ENCODE assay signal across 11 cellular contexts in the genomic region with DNA sequence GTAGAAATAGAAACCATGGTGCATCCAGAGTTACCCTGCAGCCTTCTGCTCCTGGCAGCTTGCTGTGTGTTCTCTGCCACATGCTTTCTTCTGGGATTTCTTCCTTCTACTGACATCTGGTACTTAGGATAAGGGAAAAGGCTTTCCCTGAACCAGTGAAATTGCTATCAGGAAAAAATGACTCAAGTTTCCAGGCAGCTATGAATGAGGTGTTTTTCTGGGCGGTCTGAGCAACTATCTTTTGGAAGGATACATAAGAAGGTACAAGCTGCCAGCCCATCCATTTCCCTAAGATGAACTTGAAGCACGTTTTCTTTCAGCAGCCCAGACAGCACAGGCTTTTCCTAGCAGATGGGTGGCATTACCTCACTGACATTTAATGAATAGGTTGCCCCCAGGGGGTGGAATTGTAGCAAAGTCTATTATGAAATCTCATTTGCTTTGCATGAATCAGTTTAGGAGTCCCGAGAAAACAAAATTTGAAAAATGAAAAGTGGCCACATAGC.
DNase-seq lines count a peak whose midpoint lies in the region; ATAC-seq and TF ChIP-seq lines count a peak whose summit lies in the region.
"Had no signal": no experiment of that assay in that cellular context is flagged by ENCODE, and none has a peak within 500 bp of the region (broad histone marks: within the 10 kb centered on the region; RNA-seq: fewer than 3 reads in every experiment).

No MANE protein-coding gene starts in this region.

- no peak for ATAC-seq in GM21737 (IDR thresholded peaks at IDR 0.05; ENCODE audit: unreplicated experiment)
- ATAC-seq in activated CD8-positive, alpha-beta memory T cell treated with anti-CD3 and anti-CD28 coated beads, Interleukin-2, amount 10 ng/mL, durations not matched to agents 7 days and 5 days = no peak
- ATAC-seq: effector memory CD8-positive, alpha-beta T cell had no signal

- H3K27ac ChIP-seq in stomach = peak overlapping the region in 2 of 5 donors; percentile 32 to 49
- H3K27ac ChIP-seq: HL-60 had no signal

- H3K9ac ChIP-seq in skeletal muscle satellite cell (ENCODE audit: low read depth, low read length) = no peak overlapping the region

- no peaks in the 10 kb centered on the region for H3K9me3 Mint-ChIP-seq in activated CD8-positive, alpha-beta memory T cell treated with anti-CD3 and anti-CD28 coated beads, Interleukin-2, amount 10 ng/mL, durations not matched to agents 7 days and 5 days (ENCODE audit: low read depth)
- H3K9me3 Mint-ChIP-seq: activated CD4-positive, alpha-beta T cell treated with anti-CD3 and anti-CD28 coated beads, Interleukin-2, amount 10 ng/mL, durations not matched to agents 24 days and 14 days; effector memory CD8-positive, alpha-beta T cell had no signal

- CTCF ChIA-PET in activated CD8-positive, alpha-beta memory T cell treated with anti-CD3 and anti-CD28 coated beads, Interleukin-2, amount 10 ng/mL, durations not matched to agents 7 days and 5 days (lab: Charles Lee) = no interaction called here

- H3K4me1 Mint-ChIP-seq in activated CD8-positive, alpha-beta memory T cell treated with anti-CD3 and anti-CD28 coated beads, Interleukin-2, amount 10 ng/mL, durations not matched to agents 7 days and 5 days = no peaks in the 10 kb centered on the region

- DNase-seq in HS-5 (ENCODE audit: low read depth) = peak; percentile 64
- DNase-seq in NCI-H524 treated with DMSO at 0.1 percent for 48 hours (lab: John Stamatoyannopoulos, UW) = peak; percentile 97
- peak; percentile 92 for DNase-seq in fibroblast of mammary gland (ENCODE audit: low read depth)
- no peak for DNase-seq in kidney tubule cell (ENCODE audit: low spot score)
- DNase-seq in stomach = no peak
- DNase-seq in activated CD8-positive, alpha-beta memory T cell treated with anti-CD3 and anti-CD28 coated beads, Interleukin-2, amount 10 ng/mL, durations not matched to agents 7 days and 5 days = no peak
- DNase-seq: activated CD4-positive, alpha-beta T cell treated with anti-CD3 and anti-CD28 coated beads, Interleukin-2, amount 10 ng/mL, durations not matched to agents 24 days and 14 days; effector memory CD8-positive, alpha-beta T cell had no signal

- H3K4me1 ChIP-seq in skeletal muscle satellite cell (ENCODE audit: control insufficient read depth, insufficient read depth, low read length) = peaks cover 34% of the 10 kb centered on the region
- H3K4me1 ChIP-seq in stomach = peaks cover 16 to 39% (median 18%) of the 10 kb centered on the region in 4 donors

- no peaks in the 10 kb centered on the region for H3K36me3 Mint-ChIP-seq in activated CD8-positive, alpha-beta memory T cell treated with anti-CD3 and anti-CD28 coated beads, Interleukin-2, amount 10 ng/mL, durations not matched to agents 7 days and 5 days

- TF ChIP-seq POLR2A in stomach (IDR thresholded peaks at IDR 0.05) = no peak

- H3K4me2 ChIP-seq in skeletal muscle satellite cell (ENCODE audit: low read length) = peak overlapping the region; percentile 16

- H3K4me3 ChIP-seq in fibroblast of mammary gland (ENCODE audit: control insufficient read depth, low read depth, low read length) (no peak overlapping the region), skeletal muscle satellite cell (ENCODE audit: low read length) (no peak overlapping the region), stomach (no peak overlapping the region)

- TF ChIP-seq EP300 in stomach (IDR thresholded peaks at IDR 0.05) = no peak

- H3K9me3 ChIP-seq in skeletal muscle satellite cell (replicated peaks; ENCODE audit: low read length) (no peaks in the 10 kb centered on the region), stomach (no peaks in the 10 kb centered on the region)

- TF ChIP-seq CTCF in fibroblast of mammary gland (conservative IDR thresholded peaks at IDR 0.05; ENCODE audit: control insufficient read depth, insufficient read depth, low read depth, low read length) = no peak
- no peak for TF ChIP-seq CTCF in stomach (IDR thresholded peaks at IDR 0.05)

- no peak overlapping the region for H3K4me3 Mint-ChIP-seq in activated CD8-positive, alpha-beta memory T cell treated with anti-CD3 and anti-CD28 coated beads, Interleukin-2, amount 10 ng/mL, durations not matched to agents 7 days and 5 days
- H3K4me3 Mint-ChIP-seq: activated CD4-positive, alpha-beta T cell treated with anti-CD3 and anti-CD28 coated beads, Interleukin-2, amount 10 ng/mL, durations not matched to agents 24 days and 14 days; effector memory CD8-positive, alpha-beta T cell had no signal

- H3K27me3 ChIP-seq in skeletal muscle satellite cell (ENCODE audit: control insufficient read depth, insufficient read depth, low read length) = no peaks in the 10 kb centered on the region
- H3K27me3 ChIP-seq in stomach = no peaks in the 10 kb centered on the region

- peaks cover under 1% of the 10 kb centered on the region for H3K27me3 Mint-ChIP-seq in activated CD8-positive, alpha-beta memory T cell treated with anti-CD3 and anti-CD28 coated beads, Interleukin-2, amount 10 ng/mL, durations not matched to agents 7 days and 5 days
- H3K27me3 Mint-ChIP-seq: activated CD4-positive, alpha-beta T cell treated with anti-CD3 and anti-CD28 coated beads, Interleukin-2, amount 10 ng/mL, durations not matched to agents 24 days and 14 days; effector memory CD8-positive, alpha-beta T cell had no signal

- H3K36me3 ChIP-seq in skeletal muscle satellite cell (ENCODE audit: insufficient read depth, low read length) (peaks cover 45% of the 10 kb centered on the region), stomach (no peaks in the 10 kb centered on the region)

- H3K27ac Mint-ChIP-seq in activated CD8-positive, alpha-beta memory T cell treated with anti-CD3 and anti-CD28 coated beads, Interleukin-2, amount 10 ng/mL, durations not matched to agents 7 days and 5 days = no peak overlapping the region
- H3K27ac Mint-ChIP-seq: activated CD4-positive, alpha-beta T cell treated with anti-CD3 and anti-CD28 coated beads, Interleukin-2, amount 10 ng/mL, durations not matched to agents 24 days and 14 days; effector memory CD8-positive, alpha-beta T cell had no signal

- intact Hi-C loops in stomach (cut with DNase I; ENCODE audit: low total_unique reads) = no loop called here

- WGBS in stomach, 5 donors = 52 to 71% (median 61%) methylated on average over 3 of the region's 3 CpGs

Comparison
In these comparisons a context has a peak if more than half of its experiments do, and no peak if none do; other contexts are left out.
1. DNase-seq: peak in HS-5 (single experiment), NCI-H524 treated with DMSO at 0.1 percent for 48 hours (single experiment) and fibroblast of mammary gland (single experiment); none in kidney tubule cell (single experiment), stomach (single experiment) and activated CD8-positive, alpha-beta memory T cell treated with anti-CD3 and anti-CD28 coated beads, Interleukin-2, amount 10 ng/mL, durations not matched to agents 7 days and 5 days (single experiment).